ENCODE assay signal across 7 cellular contexts in genomic region chr3:53035018-53035417, GRCh38. TPM values are rescaled to one million over a fixed set of nuclear protein-coding genes. Genes with fewer than 3 reads are reported as not detected.
DNase-seq lines count a peak whose midpoint lies in the region; ATAC-seq and TF ChIP-seq lines count a peak whose summit lies in the region.
"Not testable (repeated sequence)": the region's sequence is repeated elsewhere in the genome, so short reads cannot be mapped to it uniquely, and the experiment has no call there.

No MANE protein-coding gene starts in this region.

- not testable (repeated sequence) for TF ChIP-seq EP300 in transverse colon (IDR thresholded peaks at IDR 0.05; ENCODE audit: low read depth)

- H3K36me3 ChIP-seq in effector memory CD4-positive, alpha-beta T cell (ENCODE audit: control insufficient read depth, insufficient read depth, low read length); mucosa of descending colon (ENCODE audit: low read depth); transverse colon: not testable (repeated sequence)

- peaks cover 44% of the 10 kb centered on the region for H3K4me1 ChIP-seq in effector memory CD4-positive, alpha-beta T cell (ENCODE audit: control insufficient read depth, insufficient read depth, low read length, poor library complexity, severe bottlenecking)
- H3K4me1 ChIP-seq in mucosa of descending colon (ENCODE audit: low read depth) = peaks cover 15% of the 10 kb centered on the region
- peaks cover 0 to 28% (median 13%) of the 10 kb centered on the region in 4 donors for H3K4me1 ChIP-seq in transverse colon

- peak overlapping the region; percentile 87 for H3K27ac Mint-ChIP-seq in CD4-positive, alpha-beta T cell
- peak overlapping the region; percentile 28 for H3K27ac Mint-ChIP-seq in activated T-cell treated with anti-CD3 and anti-CD28 coated beads, Interleukin-2, amount 50 U/mL, for 24 hours

- not testable (repeated sequence) for H3K4me3 ChIP-seq in effector memory CD4-positive, alpha-beta T cell (ENCODE audit: insufficient read depth, low read depth, low read length, poor library complexity, severe bottlenecking); mucosa of descending colon; transverse colon

- in situ Hi-C loops in transverse colon (cut with MboI; ENCODE audit: low pct_ligation_motif_present in 1 of 4, low pct_unique_long_range_greater_than_20kb in 1 of 4, low sequenced_read_pairs in 3 of 4) = not testable (repeated sequence)

- H3K4me3 Mint-ChIP-seq in CD4-positive, alpha-beta T cell; activated T-cell treated with anti-CD3 and anti-CD28 coated beads, Interleukin-2, amount 50 U/mL, for 24 hours: not testable (repeated sequence)

- DNase-seq in CD4-positive, alpha-beta T cell; activated T-cell treated with anti-CD3 and anti-CD28 coated beads, Interleukin-2, amount 50 U/mL, for 24 hours; effector memory CD4-positive, alpha-beta T cell; left lobe of liver (ENCODE audit: low spot score); mucosa of descending colon: not testable (repeated sequence)
- DNase-seq in HT-29 (ENCODE audit: low spot score) (peak; percentile 12), transverse colon (peak; percentile 28)

- WGBS in transverse colon (ENCODE audit: low coverage in 1 of 2), 2 donors = 53 to 64% methylated on average over 3 to 5 of the region's 5 CpGs

- not testable (repeated sequence) for TF ChIP-seq POLR2A in transverse colon (IDR thresholded peaks at IDR 0.05)

- not testable (repeated sequence) for TF ChIP-seq CTCF in CD4-positive, alpha-beta T cell (IDR thresholded peaks at IDR 0.05); mucosa of descending colon (IDR thresholded peaks at IDR 0.05); transverse colon (IDR thresholded peaks at IDR 0.05)

- CTCF ChIA-PET in CD4-positive, alpha-beta T cell (lab: Charles Lee) = not testable (repeated sequence)

- H3K36me3 Mint-ChIP-seq in CD4-positive, alpha-beta T cell (ENCODE audit: low read depth); activated T-cell treated with anti-CD3 and anti-CD28 coated beads, Interleukin-2, amount 50 U/mL, for 24 hours (ENCODE audit: low read depth): not testable (repeated sequence)

- POLR2A ChIA-PET in CD4-positive, alpha-beta T cell (lab: Charles Lee) = interaction anchor here (0.6 to 6.8 kb wide), 4 partner anchors 10 to 58 kb away, joined by 3 to 129 read pairs (median 4); partner anchors contain the start of gene SFMBT1

- intact Hi-C loops in CD4-positive, alpha-beta T cell (cut with DNase I, micrococcal nuclease) = loop anchor here in 1 of 2 experiments (10.0 kb wide), 1 partner anchor 1500 kb away; the partner anchor contains the start of gene RAD54L2
- intact Hi-C loops in mucosa of descending colon (cut with DNase I, micrococcal nuclease); transverse colon (cut with DNase I; ENCODE audit: low total_unique reads): not testable (repeated sequence)

- not testable (repeated sequence) for H3K27me3 ChIP-seq in CD4-positive, alpha-beta T cell (ENCODE audit: control insufficient read depth, insufficient read depth, low read length); effector memory CD4-positive, alpha-beta T cell (replicated peaks; ENCODE audit: control insufficient read depth, insufficient read depth, low read length, poor library complexity, severe bottlenecking); transverse colon

- not testable (repeated sequence) for ATAC-seq in CD4-positive, alpha-beta T cell (ENCODE audit: poor library complexity)
- ATAC-seq in left lobe of liver = peak; percentile 58
- peak; percentile 75 for ATAC-seq in mucosa of descending colon

- H3K4me1 Mint-ChIP-seq in CD4-positive, alpha-beta T cell (ENCODE audit: low read depth) = peaks cover 75% of the 10 kb centered on the region
- H3K4me1 Mint-ChIP-seq in activated T-cell treated with anti-CD3 and anti-CD28 coated beads, Interleukin-2, amount 50 U/mL, for 24 hours (ENCODE audit: low read depth) = peaks cover 70% of the 10 kb centered on the region

- not testable (repeated sequence) for H3K27me3 Mint-ChIP-seq in CD4-positive, alpha-beta T cell; activated T-cell treated with anti-CD3 and anti-CD28 coated beads, Interleukin-2, amount 50 U/mL, for 24 hours

- not testable (repeated sequence) for H3K9me3 ChIP-seq in CD4-positive, alpha-beta T cell (ENCODE audit: control insufficient read depth, low read length); effector memory CD4-positive, alpha-beta T cell (ENCODE audit: control insufficient read depth, low read length); mucosa of descending colon; transverse colon

- H3K27ac ChIP-seq in CD4-positive, alpha-beta T cell (ENCODE audit: low read depth, low read length) = not testable (repeated sequence)
- H3K27ac ChIP-seq in effector memory CD4-positive, alpha-beta T cell (ENCODE audit: insufficient read depth, low read length, poor library complexity, severe bottlenecking) = peak overlapping the region; percentile 20
- peak overlapping the region in 1 of 4 donors; percentile 51 for H3K27ac ChIP-seq in transverse colon

- H3K9me3 Mint-ChIP-seq in CD4-positive, alpha-beta T cell; activated T-cell treated with anti-CD3 and anti-CD28 coated beads, Interleukin-2, amount 50 U/mL, for 24 hours: not testable (repeated sequence)

RNA-seq across cellular contexts. Expression of gene SFMBT1, which starts 10.9 kb away (rescaled TPM):
- 10 to 100 TPM; 54.3 to 55.9 TPM for total RNA-seq in CD4-positive, alpha-beta T cell
- 20.2 and 23.0 TPM in 2 replicates for total RNA-seq in HT-29 (2014; rRNA removed; shearing (Covaris generic))
- total RNA-seq in left lobe of liver = 14.0 TPM
- total RNA-seq in mucosa of descending colon = 10 to 100 TPM; 19.7 to 22.8 (median 19.8) TPM
- 10 to 100 TPM in 2 of 4 donors, 1 to 10 TPM in 2; 1.9 to 33.0 (median 18.1) TPM for total RNA-seq in transverse colon
